1 cellular context compared by ENCODE assay signal in the genomic region with DNA sequence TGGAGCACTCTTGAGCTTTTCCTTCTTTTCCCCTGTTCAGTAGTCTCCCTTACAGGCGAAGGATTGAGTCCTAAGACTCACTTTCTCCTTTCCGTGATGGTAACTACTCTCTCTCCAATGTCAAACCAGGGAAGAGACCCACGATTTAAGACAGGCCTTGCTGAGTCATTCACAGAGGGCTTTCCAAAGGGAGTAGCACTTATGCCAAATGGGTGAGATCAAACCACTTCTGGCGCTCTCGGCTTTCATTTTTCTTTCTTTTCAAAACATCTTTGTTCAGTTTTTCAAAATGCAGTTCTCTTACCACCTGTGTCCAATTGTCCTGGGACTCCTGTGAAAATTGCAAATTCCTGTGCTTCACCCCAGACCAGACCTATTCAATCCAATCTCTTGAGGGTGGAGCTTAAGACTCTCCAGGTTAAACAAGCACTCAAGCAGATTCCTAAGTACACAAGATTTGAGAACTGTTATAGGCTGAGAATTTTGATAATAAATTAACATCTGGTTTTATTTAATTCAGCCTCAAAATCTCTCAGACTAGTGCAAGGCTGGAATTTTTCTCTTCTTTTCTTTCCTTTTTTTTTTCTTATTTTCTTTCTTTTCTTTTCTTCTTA.
TF ChIP-seq lines count a peak whose summit lies in the region.

No MANE protein-coding gene starts in this region.

TF ChIP-seq in IMR-90, 13 proteins besides CTCF, POLR2A, EP300 and RAD21:
- TF ChIP-seq NFE2L2 (IDR thresholded peaks at IDR 0.05; ENCODE audit: low read depth, low read length) (peak; percentile 23; the same call in 1 of the 2 replicates), MAFK (IDR thresholded peaks at IDR 0.05; ENCODE audit: low read depth, low read length) (no peak)
TF ChIP-seq in IMR-90: peak in this region for 1.
